In the genomic region with DNA sequence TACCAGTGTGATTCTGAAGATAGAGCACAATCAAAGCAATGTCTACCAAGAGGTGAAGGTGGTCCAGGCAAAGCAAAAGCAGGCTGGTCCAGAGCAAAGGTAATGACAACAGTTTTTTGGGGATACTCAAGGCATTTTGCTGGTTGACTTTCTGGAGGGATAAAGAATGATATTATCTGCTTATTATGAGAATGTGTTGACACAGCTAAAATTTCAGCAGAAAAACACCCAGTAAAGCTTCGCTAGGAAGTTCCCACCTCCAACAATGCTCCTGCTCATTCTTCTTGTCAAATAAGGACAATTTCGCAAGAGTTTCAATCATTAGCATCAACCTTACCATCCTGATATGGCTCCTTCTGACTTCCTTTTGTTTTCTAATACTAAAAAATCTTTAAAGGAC, we compare ENCODE assay signal across 33 cellular contexts. TPM values are rescaled to one million over a fixed set of nuclear protein-coding genes. Genes with fewer than 3 reads are reported as not detected.
"Had no signal": no experiment of that assay in that cellular context is flagged by ENCODE, and none has a peak within 500 bp of the region (broad histone marks: within the 10 kb centered on the region; RNA-seq: fewer than 3 reads in every experiment).

No MANE protein-coding gene starts in this region.

- ATAC-seq: activated T-cell treated with anti-CD3 and anti-CD28 coated beads, Interleukin-2, amount 50 U/mL, for 72 hours; effector memory CD8-positive, alpha-beta T cell; gastroesophageal sphincter; WTC11 had no signal

- H2AFZ ChIP-seq: hepatocyte had no signal

- H3K36me3 ChIP-seq: brain microvascular endothelial cell, esophagus muscularis mucosa, gastroesophageal sphincter, heart right ventricle had no signal

- H3K4me3 ChIP-seq: coronary artery, esophagus muscularis mucosa, gastroesophageal sphincter, heart right ventricle, hepatocyte had no signal

- H3K4me1 ChIP-seq: esophagus muscularis mucosa, gastroesophageal sphincter, heart right ventricle had no signal

- H3K27ac ChIP-seq: brain microvascular endothelial cell, coronary artery, esophagus muscularis mucosa, gastroesophageal sphincter, heart right ventricle, hepatocyte, VCaP had no signal

- H3K9me3 ChIP-seq: esophagus muscularis mucosa, gastroesophageal sphincter, heart right ventricle had no signal

- H3K9me3 Mint-ChIP-seq: activated CD4-positive, alpha-beta memory T cell treated with anti-CD3 and anti-CD28 coated beads, Interleukin-2, amount 10 ng/mL, durations not matched to agents 7 days and 5 days; activated CD4-positive, alpha-beta T cell treated with anti-CD3 and anti-CD28 coated beads, Interleukin-2, amount 10 ng/mL, durations not matched to agents 7 days and 5 days; activated T-cell treated with anti-CD3 and anti-CD28 coated beads, Interleukin-2, amount 50 U/mL, for 24 hours; activated T-cell treated with anti-CD3 and anti-CD28 coated beads, Interleukin-2, amount 50 U/mL, for 72 hours; central memory CD8-positive, alpha-beta T cell; dendritic cell treated with granulocyte-macrophage colony-stimulating factor and Interleukin-4, amounts not matched to agents 40 ng/mL and 50 ng/mL, for 4 days; effector memory CD8-positive, alpha-beta T cell; WTC11 had no signal

- DNase-seq: activated CD4-positive, alpha-beta memory T cell treated with anti-CD3 and anti-CD28 coated beads, Interleukin-2, amount 10 ng/mL, durations not matched to agents 7 days and 5 days; activated CD4-positive, alpha-beta T cell treated with anti-CD3 and anti-CD28 coated beads for 1 hour; activated CD4-positive, alpha-beta T cell treated with anti-CD3 and anti-CD28 coated beads for 4 hours; activated CD4-positive, alpha-beta T cell treated with anti-CD3 and anti-CD28 coated beads, Interleukin-2, amount 10 ng/mL, durations not matched to agents 7 days and 5 days; activated CD4-positive, alpha-beta T cell treated with anti-CD3 and anti-CD28 coated beads, Interleukin-2, amount 50 U/mL, for 4 hours; activated CD8-positive, alpha-beta memory T cell treated with anti-CD3 and anti-CD28 coated beads, Interleukin-2, amount 50 U/mL, for 48 hours; activated gamma-delta T cell; activated naive CD4-positive, alpha-beta T cell; activated naive CD4-positive, alpha-beta T cell treated with anti-CD3 and anti-CD28 coated beads, Interleukin-2, amount 50 U/mL, for 16 hours; activated T-cell treated with anti-CD3 and anti-CD28 coated beads for 4 hours; activated T-cell treated with anti-CD3 and anti-CD28 coated beads, Interleukin-2, amount 50 U/mL, for 24 hours; activated T-cell treated with anti-CD3 and anti-CD28 coated beads, Interleukin-2, amount 50 U/mL, for 72 hours; amniotic stem cell; anterior cingulate cortex; brain microvascular endothelial cell; effector CD4-positive, alpha-beta T cell; effector memory CD8-positive, alpha-beta T cell; erythroblast; foreskin melanocyte; heart right ventricle; T-helper 2 cell had no signal

- H3K27ac Mint-ChIP-seq: activated CD4-positive, alpha-beta memory T cell treated with anti-CD3 and anti-CD28 coated beads, Interleukin-2, amount 10 ng/mL, durations not matched to agents 7 days and 5 days; activated CD4-positive, alpha-beta T cell treated with anti-CD3 and anti-CD28 coated beads, Interleukin-2, amount 10 ng/mL, durations not matched to agents 7 days and 5 days; activated naive CD8-positive, alpha-beta T cell; activated T-cell treated with anti-CD3 and anti-CD28 coated beads, Interleukin-2, amount 50 U/mL, for 24 hours; activated T-cell treated with anti-CD3 and anti-CD28 coated beads, Interleukin-2, amount 50 U/mL, for 72 hours; dendritic cell treated with granulocyte-macrophage colony-stimulating factor and Interleukin-4, amounts not matched to agents 40 ng/mL and 50 ng/mL, for 4 days; effector memory CD8-positive, alpha-beta T cell; WTC11 had no signal

- H3K79me2 ChIP-seq: hepatocyte had no signal

- H3K4me3 Mint-ChIP-seq: activated CD4-positive, alpha-beta memory T cell treated with anti-CD3 and anti-CD28 coated beads, Interleukin-2, amount 10 ng/mL, durations not matched to agents 7 days and 5 days; activated CD4-positive, alpha-beta T cell treated with anti-CD3 and anti-CD28 coated beads, Interleukin-2, amount 10 ng/mL, durations not matched to agents 7 days and 5 days; activated naive CD8-positive, alpha-beta T cell; activated T-cell treated with anti-CD3 and anti-CD28 coated beads, Interleukin-2, amount 50 U/mL, for 24 hours; activated T-cell treated with anti-CD3 and anti-CD28 coated beads, Interleukin-2, amount 50 U/mL, for 72 hours; central memory CD8-positive, alpha-beta T cell; dendritic cell treated with granulocyte-macrophage colony-stimulating factor and Interleukin-4, amounts not matched to agents 40 ng/mL and 50 ng/mL, for 4 days; effector memory CD8-positive, alpha-beta T cell; WTC11 had no signal

- H3K4me1 Mint-ChIP-seq: activated CD4-positive, alpha-beta memory T cell treated with anti-CD3 and anti-CD28 coated beads, Interleukin-2, amount 10 ng/mL, durations not matched to agents 7 days and 5 days; activated CD4-positive, alpha-beta T cell treated with anti-CD3 and anti-CD28 coated beads, Interleukin-2, amount 10 ng/mL, durations not matched to agents 7 days and 5 days; central memory CD8-positive, alpha-beta T cell; WTC11 had no signal

- FAIRE-seq: astrocyte, bronchial epithelial cell, TTC549 had no signal

- H3K27me3 ChIP-seq: brain microvascular endothelial cell, esophagus muscularis mucosa, gastroesophageal sphincter, heart right ventricle, hepatocyte had no signal

- H3K36me3 Mint-ChIP-seq: activated naive CD8-positive, alpha-beta T cell; WTC11 had no signal

- H3K4me2 ChIP-seq: hepatocyte had no signal

RNA-seq across cellular contexts. Expression of a gene that starts 24.1 kb away (rescaled TPM):
- total RNA-seq: activated CD4-positive, alpha-beta memory T cell treated with anti-CD3 and anti-CD28 coated beads, Interleukin-2, amount 10 ng/mL, durations not matched to agents 7 days and 5 days; activated CD4-positive, alpha-beta T cell treated with anti-CD3 and anti-CD28 coated beads, Interleukin-2, amount 10 ng/mL, durations not matched to agents 7 days and 5 days; activated T-cell treated with anti-CD3 and anti-CD28 coated beads, Interleukin-2, amount 50 U/mL, for 72 hours had no signal
